In the genomic region with DNA sequence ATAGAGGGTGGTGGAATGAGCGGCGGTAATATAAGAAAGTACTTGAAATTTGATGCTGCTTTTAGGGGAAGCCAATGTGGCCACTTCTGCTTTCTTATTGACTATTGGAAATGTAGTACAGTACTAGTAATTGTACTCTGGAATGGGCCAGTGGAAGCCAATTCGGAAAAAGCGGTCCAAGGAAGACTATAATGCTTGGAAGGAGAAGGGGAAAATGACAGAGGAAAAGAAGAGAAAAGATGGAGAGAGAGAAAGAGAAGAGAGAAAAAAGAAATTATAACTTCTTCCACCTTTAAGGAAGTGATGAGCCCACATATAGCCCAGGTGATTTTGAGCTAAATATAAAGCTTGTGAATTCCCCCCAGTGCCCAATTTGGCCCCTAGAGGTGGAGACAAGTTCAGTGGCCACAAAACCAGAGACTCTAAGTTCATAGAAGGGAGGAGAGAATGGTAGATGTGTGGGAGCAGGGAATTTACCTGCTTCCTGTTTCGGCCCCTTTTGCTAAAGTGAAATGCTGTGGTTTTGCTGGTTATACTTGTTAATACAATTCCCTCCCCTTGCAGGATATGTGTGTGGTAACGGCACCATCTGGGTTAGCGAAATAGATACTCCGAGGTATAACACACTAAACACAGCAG, we compare ENCODE assay signal across 8 cellular contexts. TPM values are rescaled to one million over a fixed set of nuclear protein-coding genes. Genes with fewer than 3 reads are reported as not detected.
A peak's percentile ranks its signal among the peaks of the same experiment; 100 is the strongest.
DNase-seq lines count a peak whose midpoint lies in the region; ATAC-seq and TF ChIP-seq lines count a peak whose summit lies in the region.

No MANE protein-coding gene starts in this region.

- peak; percentile 44 for ATAC-seq in GM18499 (IDR thresholded peaks at IDR 0.05; ENCODE audit: insufficient read depth, unreplicated experiment)
- ATAC-seq in GM21825 (IDR thresholded peaks at IDR 0.05; ENCODE audit: unreplicated experiment) = peak; percentile 65
- no peak for ATAC-seq in omental fat pad (ENCODE audit: low FRiP score)

- H3K4me3 Mint-ChIP-seq in dendritic cell treated with granulocyte-macrophage colony-stimulating factor and Interleukin-4, amounts not matched to agents 40 ng/mL and 50 ng/mL, for 4 days = no peak overlapping the region

- H3K36me3 Mint-ChIP-seq in dendritic cell treated with granulocyte-macrophage colony-stimulating factor and Interleukin-4, amounts not matched to agents 40 ng/mL and 50 ng/mL, for 4 days (ENCODE audit: low read depth) = no peaks in the 10 kb centered on the region

- peak overlapping the region; percentile 83 for H3K27ac Mint-ChIP-seq in dendritic cell treated with granulocyte-macrophage colony-stimulating factor and Interleukin-4, amounts not matched to agents 40 ng/mL and 50 ng/mL, for 4 days

- H3K27me3 Mint-ChIP-seq in dendritic cell treated with granulocyte-macrophage colony-stimulating factor and Interleukin-4, amounts not matched to agents 40 ng/mL and 50 ng/mL, for 4 days = peaks cover 2% of the 10 kb centered on the region

- intact Hi-C loops in dendritic cell treated with granulocyte-macrophage colony-stimulating factor and Interleukin-4, amounts not matched to agents 40 ng/mL and 50 ng/mL, for 4 days (cut with micrococcal nuclease) = loop anchor here (2.0 kb wide), 1 partner anchor 69 kb away; no protein-coding TSS in a partner anchor

- no peak for TF ChIP-seq CTCF in omental fat pad (IDR thresholded peaks at IDR 0.05)

- H3K9me3 Mint-ChIP-seq in dendritic cell treated with granulocyte-macrophage colony-stimulating factor and Interleukin-4, amounts not matched to agents 40 ng/mL and 50 ng/mL, for 4 days = no peaks in the 10 kb centered on the region

- H3K4me1 Mint-ChIP-seq in dendritic cell treated with granulocyte-macrophage colony-stimulating factor and Interleukin-4, amounts not matched to agents 40 ng/mL and 50 ng/mL, for 4 days (ENCODE audit: low read depth) = peaks cover 66% of the 10 kb centered on the region

- DNase-seq in NAMALWA (ENCODE audit: low spot score) (peak; percentile 57), NCI-H526 (lab: John Stamatoyannopoulos, UW) (no peak), mesenteric fat pad (ENCODE audit: low spot score) (no peak), omental fat pad (ENCODE audit: low spot score) (no peak), RKO (ENCODE audit: low spot score) (no peak)

RNA-seq across cellular contexts. Expression of gene DUSP10, which starts 35.7 kb away (rescaled TPM):
- total RNA-seq in mesenteric fat pad (5.8 TPM), omental fat pad (10 to 100 TPM in 2 of 4 donors, 1 to 10 TPM in 2; 3.1 to 13.0 (median 10.2) TPM)
